24 cellular contexts compared by ENCODE assay signal in genomic region chr2:169916623-169917022, GRCh38.
"Had no signal": no experiment of that assay in that cellular context is flagged by ENCODE, and none has a peak within 500 bp of the region (broad histone marks: within the 10 kb centered on the region; RNA-seq: fewer than 3 reads in every experiment).

No MANE protein-coding gene starts in this region.

- H3K4me1 Mint-ChIP-seq: activated B cell treated with CpG ODN at 0.5 μM for 24 hours; activated CD4-positive, alpha-beta memory T cell treated with anti-CD3 and anti-CD28 coated beads, Interleukin-2, amount 10 ng/mL, durations not matched to agents 7 days and 5 days; activated naive CD8-positive, alpha-beta T cell treated with anti-CD3 and anti-CD28 coated beads, Interleukin-2, amount 50 U/mL, for 24 hours had no signal

- H3K4me3 Mint-ChIP-seq: activated B cell treated with CpG ODN at 0.5 μM for 24 hours; activated CD4-positive, alpha-beta memory T cell treated with anti-CD3 and anti-CD28 coated beads, Interleukin-2, amount 10 ng/mL, durations not matched to agents 7 days and 5 days; activated naive CD8-positive, alpha-beta T cell treated with anti-CD3 and anti-CD28 coated beads, Interleukin-2, amount 50 U/mL, for 24 hours; T-helper 1 cell treated with Interleukin-12 subunit alpha and Interleukin-12 subunit beta and Interleukin-4 antibody, amounts not matched to agents 30 μg/mL and 1 μg/mL, for 36 hours had no signal

- H3K27me3 ChIP-seq: ascending aorta, body of pancreas, SJSA1 had no signal

- H3K9me3 Mint-ChIP-seq: activated B cell treated with CpG ODN at 0.5 μM for 24 hours; activated CD4-positive, alpha-beta memory T cell treated with anti-CD3 and anti-CD28 coated beads, Interleukin-2, amount 10 ng/mL, durations not matched to agents 7 days and 5 days; activated naive CD4-positive, alpha-beta T cell treated with anti-CD3 and anti-CD28 coated beads, Interleukin-2, amount 50 U/mL, for 72 hours; activated naive CD8-positive, alpha-beta T cell treated with anti-CD3 and anti-CD28 coated beads, Interleukin-2, amount 50 U/mL, for 24 hours; T-helper 1 cell treated with Interleukin-12 subunit alpha and Interleukin-12 subunit beta and Interleukin-4 antibody, amounts not matched to agents 30 μg/mL and 1 μg/mL, for 36 hours had no signal

- H3K27ac Mint-ChIP-seq: activated B cell treated with CpG ODN at 0.5 μM for 24 hours; activated naive CD8-positive, alpha-beta T cell treated with anti-CD3 and anti-CD28 coated beads, Interleukin-2, amount 50 U/mL, for 24 hours; T-helper 1 cell treated with Interleukin-12 subunit alpha and Interleukin-12 subunit beta and Interleukin-4 antibody, amounts not matched to agents 30 μg/mL and 1 μg/mL, for 36 hours had no signal

- DNase-seq: activated B cell treated with CpG ODN at 0.5 μM for 24 hours; activated CD4-positive, alpha-beta memory T cell treated with anti-CD3 and anti-CD28 coated beads, Interleukin-2, amount 10 ng/mL, durations not matched to agents 7 days and 5 days; activated CD4-positive, alpha-beta T cell treated with anti-CD3 and anti-CD28 coated beads for 1 hour; activated CD4-positive, alpha-beta T cell treated with anti-CD3 and anti-CD28 coated beads, Interleukin-2, amount 50 U/mL, for 1 hour; activated effector memory CD4-positive, alpha-beta T cell treated with anti-CD3 and anti-CD28 coated beads, Interleukin-2, amount 50 U/mL, for 16 hours; activated naive CD4-positive, alpha-beta T cell treated with Interleukin-2 at 50 U/mL for 16 hours; activated naive CD8-positive, alpha-beta T cell treated with anti-CD3 and anti-CD28 coated beads, Interleukin-2, amount 50 U/mL, for 24 hours; amniotic stem cell; body of pancreas; central memory CD4-positive, alpha-beta T cell; Kasumi-1; NCI-H146; NCI-H187 treated with DMSO at 0.1 percent for 48 hours; NCI-H2081 treated with DMSO at 0.1 percent for 48 hours; NCI-H446; NCI-H524; PC-3; SHP77; T-helper 9 cell had no signal

- H3K9me3 ChIP-seq: ascending aorta, body of pancreas, SJSA1 had no signal

- H3K4me3 ChIP-seq: ascending aorta, body of pancreas, SJSA1 had no signal

- H3K36me3 Mint-ChIP-seq: activated naive CD4-positive, alpha-beta T cell treated with anti-CD3 and anti-CD28 coated beads, Interleukin-2, amount 50 U/mL, for 72 hours had no signal

- ATAC-seq: activated naive CD4-positive, alpha-beta T cell treated with anti-CD3 and anti-CD28 coated beads, Interleukin-2, amount 50 U/mL, for 72 hours; activated naive CD8-positive, alpha-beta T cell treated with anti-CD3 and anti-CD28 coated beads, Interleukin-2, amount 50 U/mL, for 24 hours; body of pancreas; PC-3; SK-N-SH treated with all-trans-retinoic acid at 6 μM for 48 hours had no signal

- H3K27ac ChIP-seq: ascending aorta, body of pancreas, SJSA1 had no signal

- H3K27me3 Mint-ChIP-seq: activated B cell treated with CpG ODN at 0.5 μM for 24 hours; activated CD4-positive, alpha-beta memory T cell treated with anti-CD3 and anti-CD28 coated beads, Interleukin-2, amount 10 ng/mL, durations not matched to agents 7 days and 5 days; activated naive CD8-positive, alpha-beta T cell treated with anti-CD3 and anti-CD28 coated beads, Interleukin-2, amount 50 U/mL, for 24 hours had no signal

- H3K4me1 ChIP-seq: ascending aorta, body of pancreas, SJSA1 had no signal
